1 cellular context compared by ENCODE assay signal in genomic region chr6:117600008-117600743, GRCh38.
TF ChIP-seq lines count a peak whose summit lies in the region.

No MANE protein-coding gene starts in this region.

TF ChIP-seq in HepG2, 621 proteins besides CTCF, POLR2A, EP300 and RAD21 (continued from another document):
- TF ChIP-seq ZNF782 (CRISPR knock-in tag; IDR thresholded peaks at IDR 0.05; ENCODE audit: borderline replicate concordance) (no peak), HNF1A (IDR thresholded peaks at IDR 0.05; ENCODE audit: low read depth) (no peak), HNF1A (CRISPR knock-in tag; IDR thresholded peaks at IDR 0.05; ENCODE audit: borderline replicate concordance) (no peak), SKIL (CRISPR knock-in tag; IDR thresholded peaks at IDR 0.05; ENCODE audit: borderline replicate concordance) (no peak), KMT2B (CRISPR knock-in tag; IDR thresholded peaks at IDR 0.05) (no peak), JUND (CRISPR knock-in tag; IDR thresholded peaks at IDR 0.05) (no peak), GLMP (CRISPR knock-in tag; IDR thresholded peaks at IDR 0.05; ENCODE audit: borderline replicate concordance) (no peak), ZBTB34 (CRISPR knock-in tag; IDR thresholded peaks at IDR 0.05) (no peak), ADNP (CRISPR knock-in tag; IDR thresholded peaks at IDR 0.05) (no peak), ZNF644 (CRISPR knock-in tag; IDR thresholded peaks at IDR 0.05; ENCODE audit: low read depth) (0 out of 2 replicates have a peak, but pooled peaks have one; percentile 16), ZNF770 (CRISPR knock-in tag; IDR thresholded peaks at IDR 0.05) (peak; percentile 95), HOMEZ (CRISPR knock-in tag; IDR thresholded peaks at IDR 0.05; ENCODE audit: low read depth) (peak; percentile 95), PHF20 (CRISPR knock-in tag; IDR thresholded peaks at IDR 0.05) (no peak), ELF1 (CRISPR knock-in tag; IDR thresholded peaks at IDR 0.05) (no peak), KLF15 (CRISPR knock-in tag; IDR thresholded peaks at IDR 0.05; ENCODE audit: borderline replicate concordance) (no peak), MAFK (conservative IDR thresholded peaks at IDR 0.05 in 1 of 2, IDR thresholded peaks at IDR 0.05 in 1 of 2; ENCODE audit: low read length in 2 of 2) (peak; percentile 59 to 62), ZNF232 (CRISPR knock-in tag; IDR thresholded peaks at IDR 0.05; ENCODE audit: borderline replicate concordance) (no peak), ZNF382 (CRISPR knock-in tag; IDR thresholded peaks at IDR 0.05; ENCODE audit: borderline replicate concordance) (no peak), POGZ (CRISPR knock-in tag; IDR thresholded peaks at IDR 0.05) (peak; percentile 62; the same call in 1 of the 2 replicates), NFE2L1 (CRISPR knock-in tag; IDR thresholded peaks at IDR 0.05; ENCODE audit: borderline replicate concordance) (no peak)
